Comparison of ENCODE assay signal across 22 cellular contexts in the genomic region with DNA sequence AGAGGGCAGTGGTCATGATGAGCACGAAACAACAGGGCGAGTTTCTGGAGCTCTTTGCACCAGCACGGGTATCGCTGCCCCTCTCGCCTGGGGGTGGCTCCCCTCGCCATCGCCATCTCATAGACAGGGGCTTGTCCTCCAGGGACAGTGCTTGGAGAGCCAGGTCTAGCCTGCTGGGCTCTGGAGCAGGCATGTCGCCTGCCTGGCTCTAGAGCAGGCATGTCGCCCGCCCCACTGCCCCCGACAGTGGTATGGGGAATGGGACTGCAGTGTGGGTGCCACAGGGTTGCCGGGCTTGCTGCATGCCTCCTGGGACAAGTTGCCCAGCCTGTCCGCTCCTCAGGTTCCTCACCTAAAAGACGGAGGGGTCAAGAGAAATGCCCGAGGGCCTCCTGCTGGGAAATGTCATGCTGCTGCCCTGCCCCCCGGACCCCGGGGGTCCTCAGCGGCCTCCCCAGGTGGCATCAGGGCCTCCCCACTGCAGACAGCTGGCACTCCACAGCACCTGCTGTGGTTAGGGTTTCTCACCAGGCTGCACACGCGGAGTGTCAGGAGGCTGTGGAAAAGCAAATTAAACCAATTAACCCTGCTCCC.
A peak's percentile ranks its signal among the peaks of the same experiment; 100 is the strongest.
DNase-seq lines count a peak whose midpoint lies in the region; ATAC-seq and TF ChIP-seq lines count a peak whose summit lies in the region.
"Had no signal": no experiment of that assay in that cellular context is flagged by ENCODE, and none has a peak within 500 bp of the region (broad histone marks: within the 10 kb centered on the region; RNA-seq: fewer than 3 reads in every experiment).

No MANE protein-coding gene starts in this region.

- peaks cover 9% of the 10 kb centered on the region for H3K9me3 ChIP-seq in mesodermal cell (ENCODE audit: control insufficient read depth, low read length)
- H3K9me3 ChIP-seq in uterus: no peaks in the 10 kb centered on the region
- no peaks in the 10 kb centered on the region for H3K9me3 ChIP-seq in hepatocyte (ENCODE audit: low read depth)
- H3K9me3 ChIP-seq: BE2C, esophagus squamous epithelium had no signal

- ATAC-seq in natural killer cell treated with Interleukin-12 subunit alpha and Interleukin-12 subunit beta and Interleukin-15 and Interleukin-18, amount 100 ng/mL, for 72 hours: no peak
- ATAC-seq in natural killer cell: no peak
- ATAC-seq in activated T-helper 17 cell treated with anti-CD3 and anti-CD28 coated beads, Interleukin-2, amount 50 U/mL, for 72 hours (replicated peaks): no peak
- ATAC-seq: activated T-cell treated with anti-CD3 and anti-CD28 coated beads, Interleukin-2, amount 50 U/mL, for 72 hours; GM12878 had no signal

- H3K27ac ChIP-seq in mesodermal cell (ENCODE audit: low read depth, low read length, severe bottlenecking): peak overlapping the region; percentile 57
- no peak overlapping the region for H3K27ac ChIP-seq in uterus
- no peak overlapping the region for H3K27ac ChIP-seq in hepatocyte
- H3K27ac ChIP-seq: 22Rv1, esophagus squamous epithelium had no signal

- H3K4me1 ChIP-seq in mesodermal cell (ENCODE audit: control insufficient read depth, insufficient read depth, low read length, poor library complexity, severe bottlenecking): no peaks in the 10 kb centered on the region
- no peaks in the 10 kb centered on the region for H3K4me1 ChIP-seq in uterus
- no peaks in the 10 kb centered on the region for H3K4me1 ChIP-seq in hepatocyte (ENCODE audit: insufficient read depth)
- H3K4me1 ChIP-seq: BE2C, esophagus squamous epithelium had no signal

- H3K27ac Mint-ChIP-seq in natural killer cell treated with Interleukin-12 subunit alpha and Interleukin-12 subunit beta and Interleukin-15 and Interleukin-18, amount 100 ng/mL, for 72 hours: no peak overlapping the region
- H3K27ac Mint-ChIP-seq in natural killer cell: no peak overlapping the region
- no peak overlapping the region for H3K27ac Mint-ChIP-seq in activated T-helper 17 cell treated with anti-CD3 and anti-CD28 coated beads, Interleukin-2, amount 50 U/mL, for 72 hours
- H3K27ac Mint-ChIP-seq: activated CD4-positive, alpha-beta memory T cell treated with anti-CD3 and anti-CD28 coated beads, Interleukin-2, amount 10 ng/mL, durations not matched to agents 7 days and 5 days; activated T-cell treated with anti-CD3 and anti-CD28 coated beads, Interleukin-2, amount 50 U/mL, for 72 hours; HFFc6; progenitor cell of endocrine pancreas had no signal

- H3K36me3 ChIP-seq in mesodermal cell (ENCODE audit: control insufficient read depth, insufficient read depth, low read length) (peaks cover 6% of the 10 kb centered on the region), uterus (no peaks in the 10 kb centered on the region), hepatocyte (replicated peaks; ENCODE audit: insufficient read depth, low read depth) (no peaks in the 10 kb centered on the region)
- H3K36me3 ChIP-seq: BE2C had no signal

- no peaks in the 10 kb centered on the region for H3K36me3 Mint-ChIP-seq in natural killer cell treated with Interleukin-12 subunit alpha and Interleukin-12 subunit beta and Interleukin-15 and Interleukin-18, amount 100 ng/mL, for 72 hours
- H3K36me3 Mint-ChIP-seq in natural killer cell: no peaks in the 10 kb centered on the region
- peaks cover 62% of the 10 kb centered on the region for H3K36me3 Mint-ChIP-seq in activated T-helper 17 cell treated with anti-CD3 and anti-CD28 coated beads, Interleukin-2, amount 50 U/mL, for 72 hours (ENCODE audit: low read depth)

- WGBS in mesodermal cell (ENCODE audit: insufficient coverage in 2 of 2), 2 experiments: 89% methylated on average over 14 to 19 of the region's 20 CpGs
- 97% methylated on average over 20 of the region's 20 CpGs for WGBS in hepatocyte (ENCODE audit: low lambda C conversion rate, missing lambda C conversion rate)

- no peak for TF ChIP-seq CTCF in natural killer cell (IDR thresholded peaks at IDR 0.05)
- TF ChIP-seq CTCF in uterus (IDR thresholded peaks at IDR 0.05): no peak
- TF ChIP-seq CTCF in hepatocyte (IDR thresholded peaks at IDR 0.05; ENCODE audit: poor library complexity): no peak

- no peak overlapping the region for H3K4me2 ChIP-seq in hepatocyte

- H3K4me1 Mint-ChIP-seq in natural killer cell treated with Interleukin-12 subunit alpha and Interleukin-12 subunit beta and Interleukin-15 and Interleukin-18, amount 100 ng/mL, for 72 hours (ENCODE audit: low read depth in 2 of 2): peaks cover 0 to 2% of the 10 kb centered on the region in 2 donors
- H3K4me1 Mint-ChIP-seq in natural killer cell: peaks cover 6 to 10% of the 10 kb centered on the region in 2 donors
- no peaks in the 10 kb centered on the region for H3K4me1 Mint-ChIP-seq in activated T-helper 17 cell treated with anti-CD3 and anti-CD28 coated beads, Interleukin-2, amount 50 U/mL, for 72 hours
- H3K4me1 Mint-ChIP-seq: activated CD4-positive, alpha-beta memory T cell treated with anti-CD3 and anti-CD28 coated beads, Interleukin-2, amount 10 ng/mL, durations not matched to agents 7 days and 5 days; central memory CD8-positive, alpha-beta T cell had no signal

- H3K27me3 ChIP-seq in uterus (no peaks in the 10 kb centered on the region), hepatocyte (no peaks in the 10 kb centered on the region)
- H3K27me3 ChIP-seq: BE2C, esophagus squamous epithelium had no signal

- H3K9me2 ChIP-seq in hepatocyte (replicated peaks; ENCODE audit: insufficient read depth): no peaks in the 10 kb centered on the region

- H4K20me1 ChIP-seq in hepatocyte (ENCODE audit: insufficient read depth, poor library complexity, severe bottlenecking): no peaks in the 10 kb centered on the region

- no peak overlapping the region for H3K4me3 Mint-ChIP-seq in natural killer cell treated with Interleukin-12 subunit alpha and Interleukin-12 subunit beta and Interleukin-15 and Interleukin-18, amount 100 ng/mL, for 72 hours
- no peak overlapping the region for H3K4me3 Mint-ChIP-seq in natural killer cell
- no peak overlapping the region for H3K4me3 Mint-ChIP-seq in activated T-helper 17 cell treated with anti-CD3 and anti-CD28 coated beads, Interleukin-2, amount 50 U/mL, for 72 hours
- H3K4me3 Mint-ChIP-seq: activated CD4-positive, alpha-beta memory T cell treated with anti-CD3 and anti-CD28 coated beads, Interleukin-2, amount 10 ng/mL, durations not matched to agents 7 days and 5 days; activated T-cell treated with anti-CD3 and anti-CD28 coated beads, Interleukin-2, amount 50 U/mL, for 72 hours; central memory CD8-positive, alpha-beta T cell; HFFc6; naive B cell had no signal

- intact Hi-C loops in natural killer cell (cut with micrococcal nuclease) (no loop called here), uterus (cut with DNase I; ENCODE audit: low total_unique reads) (no loop called here)

- H3K9me3 Mint-ChIP-seq in natural killer cell treated with Interleukin-12 subunit alpha and Interleukin-12 subunit beta and Interleukin-15 and Interleukin-18, amount 100 ng/mL, for 72 hours: no peaks in the 10 kb centered on the region
- no peaks in the 10 kb centered on the region for H3K9me3 Mint-ChIP-seq in natural killer cell
- H3K9me3 Mint-ChIP-seq in activated T-helper 17 cell treated with anti-CD3 and anti-CD28 coated beads, Interleukin-2, amount 50 U/mL, for 72 hours: no peaks in the 10 kb centered on the region
- H3K9me3 Mint-ChIP-seq: activated CD4-positive, alpha-beta memory T cell treated with anti-CD3 and anti-CD28 coated beads, Interleukin-2, amount 10 ng/mL, durations not matched to agents 7 days and 5 days; activated T-cell treated with anti-CD3 and anti-CD28 coated beads, Interleukin-2, amount 50 U/mL, for 72 hours; central memory CD8-positive, alpha-beta T cell; HFFc6; naive B cell had no signal

- TF ChIP-seq POLR2A in uterus (IDR thresholded peaks at IDR 0.05): no peak

- no peaks in the 10 kb centered on the region for H3K79me2 ChIP-seq in hepatocyte

- H2AFZ ChIP-seq in hepatocyte: no peak overlapping the region

- no peaks in the 10 kb centered on the region for H3K27me3 Mint-ChIP-seq in natural killer cell treated with Interleukin-12 subunit alpha and Interleukin-12 subunit beta and Interleukin-15 and Interleukin-18, amount 100 ng/mL, for 72 hours
- H3K27me3 Mint-ChIP-seq in natural killer cell (ENCODE audit: low read depth in 2 of 2): no peaks in the 10 kb centered on the region
- H3K27me3 Mint-ChIP-seq in activated T-helper 17 cell treated with anti-CD3 and anti-CD28 coated beads, Interleukin-2, amount 50 U/mL, for 72 hours: no peaks in the 10 kb centered on the region
- H3K27me3 Mint-ChIP-seq: activated CD4-positive, alpha-beta memory T cell treated with anti-CD3 and anti-CD28 coated beads, Interleukin-2, amount 10 ng/mL, durations not matched to agents 7 days and 5 days; central memory CD8-positive, alpha-beta T cell; naive B cell; progenitor cell of endocrine pancreas had no signal

- DNase-seq in NCI-H146 (lab: John Stamatoyannopoulos, UW) (peak; percentile 47), NCI-H146 treated with DMSO at 0.1 percent for 48 hours (lab: John Stamatoyannopoulos, UW; ENCODE audit: unreplicated experiment) (no peak), natural killer cell (no peak), uterus (peak; percentile 7 to 9), hepatocyte (ENCODE audit: low spot score) (no peak)
- peak; percentile 44 for DNase-seq in natural killer cell treated with Interleukin-12 subunit alpha and Interleukin-12 subunit beta and Interleukin-15 and Interleukin-18, amount 100 ng/mL, for 72 hours (ENCODE audit: low spot score)
- DNase-seq: activated CD4-positive, alpha-beta memory T cell treated with anti-CD3 and anti-CD28 coated beads, Interleukin-2, amount 10 ng/mL, durations not matched to agents 7 days and 5 days; activated T-cell treated with anti-CD3 and anti-CD28 coated beads, Interleukin-2, amount 50 U/mL, for 72 hours; amygdala; effector CD4-positive, alpha-beta T cell; esophagus squamous epithelium; GDM1; HFFc6; naive B cell; NK-92 treated with Interleukin-12 subunit alpha and Interleukin-12 subunit beta, amount 100 ng/mL, for 24 hours had no signal

- H3K4me3 ChIP-seq in mesodermal cell (ENCODE audit: extremely low read depth, insufficient read depth, low read length, poor library complexity, severe bottlenecking) (no peak overlapping the region), uterus (no peak overlapping the region), hepatocyte (no peak overlapping the region)
- H3K4me3 ChIP-seq: esophagus squamous epithelium, GM12878 had no signal

Comparison
In these comparisons a context has a peak if more than half of its experiments do, and no peak if none do; other contexts are left out.
1. DNase-seq: peak in NCI-H146 (single experiment), natural killer cell treated with Interleukin-12 subunit alpha and Interleukin-12 subunit beta and Interleukin-15 and Interleukin-18, amount 100 ng/mL, for 72 hours (single experiment) and uterus (2 of 2); none in NCI-H146 treated with DMSO at 0.1 percent for 48 hours (single experiment), natural killer cell (single experiment) and hepatocyte (single experiment).